13 cellular contexts compared by ENCODE assay signal in genomic region chr20:4325548-4326187, GRCh38.
DNase-seq lines count a peak whose midpoint lies in the region; ATAC-seq and TF ChIP-seq lines count a peak whose summit lies in the region.
"Had no signal": no experiment of that assay in that cellular context is flagged by ENCODE, and none has a peak within 500 bp of the region (broad histone marks: within the 10 kb centered on the region; RNA-seq: fewer than 3 reads in every experiment).

No MANE protein-coding gene starts in this region.

- BruUV-seq in PC-3 (replicated peaks; lab: Mats Ljungman, UMichigan), result no TSS peak

- TF ChIP-seq CTCF in PC-3 (conservative IDR thresholded peaks at IDR 0.05; ENCODE audit: low read depth, low read length), result no peak
- no peak for TF ChIP-seq CTCF in Peyer's patch (IDR thresholded peaks at IDR 0.05)

- no peak for TF ChIP-seq POLR2A in Peyer's patch (IDR thresholded peaks at IDR 0.05)

- H3K9me2 ChIP-seq in PC-3 (replicated peaks; ENCODE audit: low read length), result no peaks in the 10 kb centered on the region

- H4K8ac ChIP-seq in trophoblast cell (ENCODE audit: low read depth, low read length), result no peak overlapping the region

- H3K4me3 ChIP-seq in ACC112 (ENCODE audit: low read depth, low read length) (no peak overlapping the region), PC-3 (ENCODE audit: low read length) (no peak overlapping the region), trophoblast cell (ENCODE audit: low read depth, low read length) (no peak overlapping the region), Peyer's patch (no peak overlapping the region)
- H3K4me3 ChIP-seq: GM12878 had no signal

- H3K27ac ChIP-seq in ACC112 (ENCODE audit: low read depth, low read length) (peak overlapping the region; percentile 67), PC-3 (ENCODE audit: low read length) (no peak overlapping the region), trophoblast cell (ENCODE audit: low read depth, low read length) (no peak overlapping the region), Peyer's patch (no peak overlapping the region)

- peak; percentile 8 for DNase-seq in PC-3
- no peak for DNase-seq in left cardiac atrium
- peak; percentile 52 to 60 for DNase-seq in trophoblast cell
- no peak for DNase-seq in NCI-H2171 (lab: John Stamatoyannopoulos, UW)
- no peak for DNase-seq in DMS 273 treated with DMSO at 0.1 percent for 48 hours (lab: John Stamatoyannopoulos, UW)
- DNase-seq in Peyer's patch, result no peak
- DNase-seq: CD4-positive, CD25-positive, alpha-beta regulatory T cell; DMS79; NCI-H1694; NCI-H2107 had no signal

- H4K20me1 ChIP-seq in PC-3 (ENCODE audit: low read length), result no peaks in the 10 kb centered on the region

- no peak overlapping the region for H2BK5ac ChIP-seq in trophoblast cell (ENCODE audit: low read depth, low read length, poor library complexity)

- H3K4me2 ChIP-seq in PC-3 (ENCODE audit: low read length), result no peak overlapping the region
- H3K4me2 ChIP-seq in trophoblast cell (ENCODE audit: low read length), result no peak overlapping the region

- H2BK120ac ChIP-seq in trophoblast cell (ENCODE audit: insufficient read depth, low read length, poor library complexity), result no peak overlapping the region

- intact Hi-C loops in PC-3 (cut with micrococcal nuclease) (no loop called here), left cardiac atrium (cut with DNase I) (no loop called here)

- no peaks in the 10 kb centered on the region for H3K9me3 ChIP-seq in PC-3 (ENCODE audit: low read length)
- H3K9me3 ChIP-seq in trophoblast cell (ENCODE audit: insufficient read depth, low read depth, low read length), result peaks cover 4% of the 10 kb centered on the region
- H3K9me3 ChIP-seq in Peyer's patch, result no peaks in the 10 kb centered on the region

- no peaks in the 10 kb centered on the region for H3F3A ChIP-seq in PC-3 (ENCODE audit: low read length, unreplicated experiment)

- POLR2A ChIA-PET in PC-3 (lab: Charles Lee; ENCODE audit: unreplicated experiment), result no interaction called here

- no peaks in the 10 kb centered on the region for H3K79me1 ChIP-seq in trophoblast cell (ENCODE audit: low read length)

- no peak overlapping the region for H3K23ac ChIP-seq in trophoblast cell (ENCODE audit: low read length)

- H2AFZ ChIP-seq in ACC112 (ENCODE audit: low read length, unreplicated experiment) (peak overlapping the region; percentile 21), PC-3 (ENCODE audit: low read length) (no peak overlapping the region), trophoblast cell (ENCODE audit: insufficient read depth, low read length, poor library complexity) (no peak overlapping the region)

- H3K4ac ChIP-seq in trophoblast cell (ENCODE audit: low read depth, low read length), result no peak overlapping the region

- H3K4me1 ChIP-seq in ACC112 (ENCODE audit: control insufficient read depth, insufficient read depth, low read length, unreplicated experiment), result peaks cover 13% of the 10 kb centered on the region
- peaks cover 10% of the 10 kb centered on the region; the same call in 1 of the 2 replicates for H3K4me1 ChIP-seq in PC-3 (ENCODE audit: insufficient read depth, low read length)
- H3K4me1 ChIP-seq in trophoblast cell (ENCODE audit: control insufficient read depth in 1 of 2, insufficient read depth in 2 of 2, low read length in 2 of 2), result no peaks in the 10 kb centered on the region
- H3K4me1 ChIP-seq in Peyer's patch, result no peaks in the 10 kb centered on the region

- H2BK12ac ChIP-seq in trophoblast cell (ENCODE audit: low read length), result no peak overlapping the region

- no peak overlapping the region for H4K91ac ChIP-seq in trophoblast cell (ENCODE audit: low read depth, low read length)

- H2AK5ac ChIP-seq in trophoblast cell (ENCODE audit: low read length), result no peak overlapping the region

- peaks cover 6% of the 10 kb centered on the region; the same call in 1 of the 2 replicates for H3K27me3 ChIP-seq in ACC112 (ENCODE audit: insufficient read depth, low read length)
- H3K27me3 ChIP-seq in PC-3 (ENCODE audit: low read length), result no peaks in the 10 kb centered on the region
- no peaks in the 10 kb centered on the region for H3K27me3 ChIP-seq in trophoblast cell (ENCODE audit: insufficient read depth, low read length)
- no peaks in the 10 kb centered on the region for H3K27me3 ChIP-seq in Peyer's patch

- H3K36me3 ChIP-seq in ACC112 (ENCODE audit: insufficient read depth, low read length) (no peaks in the 10 kb centered on the region), PC-3 (ENCODE audit: low read depth, low read length) (no peaks in the 10 kb centered on the region), trophoblast cell (ENCODE audit: control insufficient read depth in 1 of 2, insufficient read depth in 2 of 2, low read length in 2 of 2) (no peaks in the 10 kb centered on the region), Peyer's patch (no peaks in the 10 kb centered on the region)

- H3K14ac ChIP-seq in trophoblast cell (ENCODE audit: low read length), result no peak overlapping the region

- no peak overlapping the region for H4K12ac ChIP-seq in trophoblast cell (ENCODE audit: low read depth, low read length)

- ATAC-seq in PC-3 (no peak), left cardiac atrium (peak; percentile 37 to 53), GM18517 (IDR thresholded peaks at IDR 0.05; ENCODE audit: unreplicated experiment) (no peak)
- ATAC-seq: GM12878 had no signal

- H3K79me2 ChIP-seq in ACC112 (ENCODE audit: control insufficient read depth, insufficient read depth, low read length, unreplicated experiment) (no peaks in the 10 kb centered on the region), PC-3 (ENCODE audit: low read length) (no peaks in the 10 kb centered on the region), trophoblast cell (ENCODE audit: control insufficient read depth, insufficient read depth, low read length, poor library complexity) (no peaks in the 10 kb centered on the region)

- CTCF ChIA-PET in PC-3 (lab: Charles Lee), result no interaction called here

- H3K9ac ChIP-seq in PC-3 (ENCODE audit: low read length) (no peak overlapping the region), trophoblast cell (ENCODE audit: low read length) (no peak overlapping the region)

- no CpG with 5 or more reads among the region's 8 CpGs for WGBS in trophoblast cell (ENCODE audit: extremely low coverage, insufficient coverage, insufficient read length)

- H3K18ac ChIP-seq in trophoblast cell (ENCODE audit: low read length), result no peak overlapping the region

Comparison
In these comparisons a context has a peak if more than half of its experiments do, and no peak if none do; other contexts are left out.
1. ATAC-seq: peak in left cardiac atrium (2 of 2); none in PC-3 (single experiment) and GM18517 (single experiment).
2. DNase-seq: peak in PC-3 (single experiment) and trophoblast cell (2 of 2); none in left cardiac atrium (single experiment), NCI-H2171 (single experiment), DMS 273 treated with DMSO at 0.1 percent for 48 hours (single experiment) and Peyer's patch (0 of 3).